ENCODE assay signal across 9 cellular contexts in genomic region chr20:46407671-46407996, GRCh38. TPM values are rescaled to one million over a fixed set of nuclear protein-coding genes. Genes with fewer than 3 reads are reported as not detected.
A peak's percentile ranks its signal among the peaks of the same experiment; 100 is the strongest.
DNase-seq lines count a peak whose midpoint lies in the region; ATAC-seq and TF ChIP-seq lines count a peak whose summit lies in the region.
"Had no signal": no experiment of that assay in that cellular context is flagged by ENCODE, and none has a peak within 500 bp of the region (broad histone marks: within the 10 kb centered on the region; RNA-seq: fewer than 3 reads in every experiment).

No MANE protein-coding gene starts in this region.

- no peak for DNase-seq in activated CD4-positive, alpha-beta T cell treated with anti-CD3 and anti-CD28 coated beads, Interleukin-2, amount 10 ng/mL, durations not matched to agents 24 days and 14 days
- DNase-seq in activated CD4-positive, alpha-beta T cell treated with anti-CD3 and anti-CD28 coated beads for 4 hours = no peak
- DNase-seq in WTC11 (ENCODE audit: low spot score) = no peak
- DNase-seq in foreskin keratinocyte = no peak
- no peak for DNase-seq in sigmoid colon
- DNase-seq: GF-D8 had no signal

- TF ChIP-seq POLR2A in gastroesophageal sphincter (IDR thresholded peaks at IDR 0.05) = no peak
- no peak for TF ChIP-seq POLR2A in sigmoid colon (IDR thresholded peaks at IDR 0.05)

- CTCF ChIA-PET in WTC11 (lab: Charles Lee) = interaction anchor here (0.8 to 3.0 kb wide), 7 partner anchors 9 to 474 kb away, joined by 3 to 19 read pairs (median 6); no protein-coding TSS in a partner anchor

- H3K36me3 ChIP-seq in gastroesophageal sphincter (no peaks in the 10 kb centered on the region), skeletal muscle satellite cell (ENCODE audit: insufficient read depth, low read length) (no peaks in the 10 kb centered on the region), sigmoid colon (no peaks in the 10 kb centered on the region)

- H3K27ac ChIP-seq in gastroesophageal sphincter = peak overlapping the region in 3 of 4 donors; percentile 84 to 97 (median 95)
- no peak overlapping the region for H3K27ac ChIP-seq in foreskin keratinocyte
- peak overlapping the region in 1 of 4 donors; percentile 96 for H3K27ac ChIP-seq in sigmoid colon

- H3K9ac ChIP-seq in skeletal muscle satellite cell (ENCODE audit: low read depth, low read length) = peak overlapping the region; percentile 88

- no peaks in the 10 kb centered on the region for H3K9me3 Mint-ChIP-seq in activated CD4-positive, alpha-beta T cell treated with anti-CD3 and anti-CD28 coated beads, Interleukin-2, amount 10 ng/mL, durations not matched to agents 24 days and 14 days
- no peaks in the 10 kb centered on the region for H3K9me3 Mint-ChIP-seq in WTC11

- H3K27ac Mint-ChIP-seq in activated CD4-positive, alpha-beta T cell treated with anti-CD3 and anti-CD28 coated beads, Interleukin-2, amount 10 ng/mL, durations not matched to agents 24 days and 14 days = no peak overlapping the region
- H3K27ac Mint-ChIP-seq in WTC11 = no peak overlapping the region

- no peak for TF ChIP-seq EP300 in gastroesophageal sphincter (IDR thresholded peaks at IDR 0.05)
- no peak for TF ChIP-seq EP300 in sigmoid colon (IDR thresholded peaks at IDR 0.05)

- peaks cover 9% of the 10 kb centered on the region for H3K27me3 Mint-ChIP-seq in activated CD4-positive, alpha-beta T cell treated with anti-CD3 and anti-CD28 coated beads, Interleukin-2, amount 10 ng/mL, durations not matched to agents 24 days and 14 days
- H3K27me3 Mint-ChIP-seq in WTC11 (ENCODE audit: low read depth) = peaks cover 16% of the 10 kb centered on the region

- TF ChIP-seq CTCF in WTC11 (IDR thresholded peaks at IDR 0.05) (no peak), gastroesophageal sphincter (IDR thresholded peaks at IDR 0.05) (no peak), foreskin keratinocyte (conservative IDR thresholded peaks at IDR 0.05) (no peak), sigmoid colon (IDR thresholded peaks at IDR 0.05) (no peak)

- H3K36me3 Mint-ChIP-seq in activated CD4-positive, alpha-beta T cell treated with anti-CD3 and anti-CD28 coated beads, Interleukin-2, amount 10 ng/mL, durations not matched to agents 24 days and 14 days (ENCODE audit: low read depth) = peaks cover 12% of the 10 kb centered on the region
- H3K36me3 Mint-ChIP-seq in WTC11 = no peaks in the 10 kb centered on the region

- ATAC-seq in WTC11 (no peak), gastroesophageal sphincter (no peak), GM19463 (IDR thresholded peaks at IDR 0.05; ENCODE audit: unreplicated experiment) (no peak), foreskin keratinocyte (no peak)

- H3K4me1 Mint-ChIP-seq in activated CD4-positive, alpha-beta T cell treated with anti-CD3 and anti-CD28 coated beads, Interleukin-2, amount 10 ng/mL, durations not matched to agents 24 days and 14 days = peaks cover 46% of the 10 kb centered on the region
- H3K4me1 Mint-ChIP-seq in WTC11 = peaks cover 23% of the 10 kb centered on the region

- no peaks in the 10 kb centered on the region for H3K27me3 ChIP-seq in gastroesophageal sphincter
- H3K27me3 ChIP-seq in skeletal muscle satellite cell (ENCODE audit: control insufficient read depth, insufficient read depth, low read length) = peaks cover 5% of the 10 kb centered on the region
- H3K27me3 ChIP-seq in foreskin keratinocyte = peaks cover 7% of the 10 kb centered on the region
- H3K27me3 ChIP-seq in sigmoid colon = no peaks in the 10 kb centered on the region

- peak overlapping the region; percentile 98 for H3K4me2 ChIP-seq in skeletal muscle satellite cell (ENCODE audit: low read length)

- H3K4me1 ChIP-seq in gastroesophageal sphincter (peaks cover 0 to 52% (median 25%) of the 10 kb centered on the region in 3 donors), skeletal muscle satellite cell (ENCODE audit: control insufficient read depth, insufficient read depth, low read length) (peaks cover 18% of the 10 kb centered on the region), foreskin keratinocyte (peaks cover 4% of the 10 kb centered on the region), sigmoid colon (peaks cover 0 to 48% (median 36%) of the 10 kb centered on the region in 4 donors)

- H3K4me3 Mint-ChIP-seq in activated CD4-positive, alpha-beta T cell treated with anti-CD3 and anti-CD28 coated beads, Interleukin-2, amount 10 ng/mL, durations not matched to agents 24 days and 14 days = peak overlapping the region; percentile 88
- H3K4me3 Mint-ChIP-seq in WTC11 = peak overlapping the region; percentile 93

- intact Hi-C loops in activated CD4-positive, alpha-beta T cell treated with anti-CD3 and anti-CD28 coated beads, Interleukin-2, amount 10 ng/mL, durations not matched to agents 24 days and 14 days (cut with micrococcal nuclease) = loop anchor here (2.0 kb wide), 1 partner anchor 281 kb away; the partner anchor contains the start of gene TP53RK
- intact Hi-C loops in sigmoid colon (cut with DNase I) = no loop called here

- H3K9me3 ChIP-seq in gastroesophageal sphincter (no peaks in the 10 kb centered on the region), skeletal muscle satellite cell (replicated peaks; ENCODE audit: low read length) (no peaks in the 10 kb centered on the region), sigmoid colon (no peaks in the 10 kb centered on the region)

- WGBS in gastroesophageal sphincter (ENCODE audit: low coverage in 1 of 2), 2 donors = 54 to 58% methylated on average over 4 of the region's 4 CpGs
- 21 to 75% methylated on average over 4 of the region's 4 CpGs for WGBS in sigmoid colon, 2 donors

- POLR2A ChIA-PET in WTC11 (lab: Charles Lee) = interaction anchor here (1.8 kb wide), 1 partner anchor 43 kb away, joined by 8 read pairs; no protein-coding TSS in a partner anchor

- H3K4me3 ChIP-seq in gastroesophageal sphincter = no peak overlapping the region
- no peak overlapping the region for H3K4me3 ChIP-seq in skeletal muscle satellite cell (ENCODE audit: low read length)
- H3K4me3 ChIP-seq in sigmoid colon = no peak overlapping the region

TF ChIP-seq in WTC11, 78 proteins besides CTCF, POLR2A, EP300 and RAD21 (continues in another document):
- no peak for TF ChIP-seq ESRRA (CRISPR knock-in tag; IDR thresholded peaks at IDR 0.05; ENCODE audit: borderline replicate concordance)
- TF ChIP-seq TEAD4 (CRISPR knock-in tag; IDR thresholded peaks at IDR 0.05) = no peak
- no peak for TF ChIP-seq TEAD1 (CRISPR knock-in tag; IDR thresholded peaks at IDR 0.05)
- TF ChIP-seq SP1 (CRISPR knock-in tag; conservative IDR thresholded peaks at IDR 0.05) = no peak
- TF ChIP-seq, protein P1, sequence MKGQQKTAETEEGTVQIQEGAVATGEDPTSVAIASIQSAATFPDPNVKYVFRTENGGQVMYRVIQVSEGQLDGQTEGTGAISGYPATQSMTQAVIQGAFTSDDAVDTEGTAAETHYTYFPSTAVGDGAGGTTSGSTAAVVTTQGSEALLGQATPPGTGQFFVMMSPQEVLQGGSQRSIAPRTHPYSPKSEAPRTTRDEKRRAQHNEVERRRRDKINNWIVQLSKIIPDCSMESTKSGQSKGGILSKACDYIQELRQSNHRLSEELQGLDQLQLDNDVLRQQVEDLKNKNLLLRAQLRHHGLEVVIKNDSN (CRISPR knock-in tag; IDR thresholded peaks at IDR 0.05) = no peak
- TF ChIP-seq, protein P2, sequence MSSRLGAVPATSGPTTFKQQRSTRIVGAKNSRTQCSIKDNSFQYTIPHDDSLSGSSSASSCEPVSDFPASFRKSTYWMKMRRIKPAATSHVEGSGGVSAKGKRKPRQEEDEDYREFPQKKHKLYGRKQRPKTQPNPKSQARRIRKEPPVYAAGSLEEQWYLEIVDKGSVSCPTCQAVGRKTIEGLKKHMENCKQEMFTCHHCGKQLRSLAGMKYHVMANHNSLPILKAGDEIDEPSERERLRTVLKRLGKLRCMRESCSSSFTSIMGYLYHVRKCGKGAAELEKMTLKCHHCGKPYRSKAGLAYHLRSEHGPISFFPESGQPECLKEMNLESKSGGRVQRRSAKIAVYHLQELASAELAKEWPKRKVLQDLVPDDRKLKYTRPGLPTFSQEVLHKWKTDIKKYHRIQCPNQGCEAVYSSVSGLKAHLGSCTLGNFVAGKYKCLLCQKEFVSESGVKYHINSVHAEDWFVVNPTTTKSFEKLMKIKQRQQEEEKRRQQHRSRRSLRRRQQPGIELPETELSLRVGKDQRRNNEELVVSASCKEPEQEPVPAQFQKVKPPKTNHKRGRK (CRISPR knock-in tag; IDR thresholded peaks at IDR 0.05; ENCODE audit: borderline replicate concordance) = no peak
- TF ChIP-seq MYBL2 (CRISPR knock-in tag; IDR thresholded peaks at IDR 0.05) = no peak
- TF ChIP-seq SOX15 (CRISPR knock-in tag; IDR thresholded peaks at IDR 0.05) = no peak

RNA-seq across cellular contexts. Expression of gene ELMO2, which starts 1.2 kb away (rescaled TPM):
- total RNA-seq in activated CD4-positive, alpha-beta T cell treated with anti-CD3 and anti-CD28 coated beads, Interleukin-2, amount 10 ng/mL, durations not matched to agents 24 days and 14 days = 64.5 and 66.4 TPM in 2 replicates
- 28.4 to 35.5 TPM (median 32.3 TPM) in 3 replicates for total RNA-seq in WTC11 (2021)
- 10 to 100 TPM; 41.6 to 69.1 (median 53.8) TPM for total RNA-seq in gastroesophageal sphincter
- total RNA-seq in skeletal muscle satellite cell (2012; rRNA removed) = 33.5 and 36.7 TPM in 2 replicates
- total RNA-seq in foreskin keratinocyte = 28.6 and 30.5 TPM in 2 replicates
- polyA plus RNA-seq in foreskin keratinocyte = 17.2 and 18.6 TPM in 2 replicates
- total RNA-seq in sigmoid colon = 10 to 100 TPM; 40.3 to 52.1 (median 46.2) TPM
- 10 to 100 TPM; 13.2 to 19.2 (median 13.8) TPM for polyA plus RNA-seq in sigmoid colon
